23 cellular contexts compared by ENCODE assay signal in genomic region chr15:44790215-44790614, GRCh38.
"Had no signal": no experiment of that assay in that cellular context is flagged by ENCODE, and none has a peak within 500 bp of the region (broad histone marks: within the 10 kb centered on the region; RNA-seq: fewer than 3 reads in every experiment).

No MANE protein-coding gene starts in this region.

- H3K9me3 Mint-ChIP-seq: activated T-cell treated with anti-CD3 and anti-CD28 coated beads, Interleukin-2, amount 50 U/mL, for 4 hours; central memory CD8-positive, alpha-beta T cell; naive thymus-derived CD4-positive, alpha-beta T cell; neural crest cell; stimulated activated naive B cell treated with anti-CD40 and anti-IgM and Interleukin-4, amounts not matched to agents 10 μg/mL and 1 μg/mL and 100 μg/mL, for 72 hours had no signal

- H3K9me3 ChIP-seq: adrenal gland, ascending aorta, lower lobe of right lung, sigmoid colon, SK-N-SH, thoracic aorta, upper lobe of left lung had no signal

- H3K27ac Mint-ChIP-seq: naive thymus-derived CD4-positive, alpha-beta T cell; stimulated activated naive B cell treated with anti-CD40 and anti-IgM and Interleukin-4, amounts not matched to agents 10 μg/mL and 1 μg/mL and 100 μg/mL, for 72 hours had no signal

- H3K4me1 ChIP-seq: adrenal gland, ascending aorta, lower lobe of right lung, sigmoid colon, upper lobe of left lung had no signal

- DNase-seq: activated CD4-positive, alpha-beta T cell treated with anti-CD3 and anti-CD28 coated beads, Interleukin-2, amount 50 U/mL, for 1 hour; activated effector memory CD4-positive, alpha-beta T cell treated with anti-CD3 and anti-CD28 coated beads, Interleukin-2, amount 50 U/mL, for 16 hours; activated naive CD4-positive, alpha-beta T cell treated with anti-CD3 and anti-CD28 coated beads, Interleukin-2, amount 50 U/mL, for 16 hours; activated T-cell treated with anti-CD3 and anti-CD28 coated beads, Interleukin-2, amount 50 U/mL, for 4 hours; adrenal gland; brain microvascular endothelial cell; effector memory CD4-positive, alpha-beta T cell; glutamatergic neuron; hypothalamus; lower lobe of right lung; mesendoderm; naive thymus-derived CD4-positive, alpha-beta T cell; occipital lobe; sigmoid colon; SK-N-SH; stimulated activated CD4-positive, alpha-beta T cell treated with anti-CD3 and anti-CD28 coated beads, Interleukin-2, amount 100 ng/mL, for 48 hours; stimulated activated CD8-positive, alpha-beta memory T cell treated with anti-CD3 and anti-CD28 coated beads, Interleukin-4, amount 100 ng/mL, for 48 hours; stimulated activated naive B cell treated with anti-CD40 and anti-IgM and Interleukin-4, amounts not matched to agents 10 μg/mL and 1 μg/mL and 100 μg/mL, for 72 hours; upper lobe of left lung had no signal

- H3K4me3 ChIP-seq: adrenal gland, ascending aorta, lower lobe of right lung, sigmoid colon, thoracic aorta, upper lobe of left lung had no signal

- H3K27me3 Mint-ChIP-seq: central memory CD8-positive, alpha-beta T cell; stimulated activated naive B cell treated with anti-CD40 and anti-IgM and Interleukin-4, amounts not matched to agents 10 μg/mL and 1 μg/mL and 100 μg/mL, for 72 hours had no signal

- H3K27ac ChIP-seq: adrenal gland, ascending aorta, brain microvascular endothelial cell, lower lobe of right lung, sigmoid colon, thoracic aorta, upper lobe of left lung had no signal

- H3K36me3 ChIP-seq: adrenal gland, ascending aorta, brain microvascular endothelial cell, lower lobe of right lung, sigmoid colon, thoracic aorta, upper lobe of left lung had no signal

- ATAC-seq: activated T-cell treated with anti-CD3 and anti-CD28 coated beads, Interleukin-2, amount 50 U/mL, for 4 hours; lower lobe of right lung; naive thymus-derived CD4-positive, alpha-beta T cell; stimulated activated naive B cell treated with anti-CD40 and anti-IgM and Interleukin-4, amounts not matched to agents 10 μg/mL and 1 μg/mL and 100 μg/mL, for 72 hours had no signal

- H3K4me1 Mint-ChIP-seq: neural crest cell had no signal

- H3K36me3 Mint-ChIP-seq: naive thymus-derived CD4-positive, alpha-beta T cell; stimulated activated naive B cell treated with anti-CD40 and anti-IgM and Interleukin-4, amounts not matched to agents 10 μg/mL and 1 μg/mL and 100 μg/mL, for 72 hours had no signal

- H3K27me3 ChIP-seq: ascending aorta, brain microvascular endothelial cell, sigmoid colon, upper lobe of left lung had no signal

- H3K4me3 Mint-ChIP-seq: activated T-cell treated with anti-CD3 and anti-CD28 coated beads, Interleukin-2, amount 50 U/mL, for 4 hours; central memory CD8-positive, alpha-beta T cell; naive thymus-derived CD4-positive, alpha-beta T cell; neural crest cell; stimulated activated naive B cell treated with anti-CD40 and anti-IgM and Interleukin-4, amounts not matched to agents 10 μg/mL and 1 μg/mL and 100 μg/mL, for 72 hours had no signal
